Comparison of ENCODE assay signal across 15 cellular contexts in the genomic region with DNA sequence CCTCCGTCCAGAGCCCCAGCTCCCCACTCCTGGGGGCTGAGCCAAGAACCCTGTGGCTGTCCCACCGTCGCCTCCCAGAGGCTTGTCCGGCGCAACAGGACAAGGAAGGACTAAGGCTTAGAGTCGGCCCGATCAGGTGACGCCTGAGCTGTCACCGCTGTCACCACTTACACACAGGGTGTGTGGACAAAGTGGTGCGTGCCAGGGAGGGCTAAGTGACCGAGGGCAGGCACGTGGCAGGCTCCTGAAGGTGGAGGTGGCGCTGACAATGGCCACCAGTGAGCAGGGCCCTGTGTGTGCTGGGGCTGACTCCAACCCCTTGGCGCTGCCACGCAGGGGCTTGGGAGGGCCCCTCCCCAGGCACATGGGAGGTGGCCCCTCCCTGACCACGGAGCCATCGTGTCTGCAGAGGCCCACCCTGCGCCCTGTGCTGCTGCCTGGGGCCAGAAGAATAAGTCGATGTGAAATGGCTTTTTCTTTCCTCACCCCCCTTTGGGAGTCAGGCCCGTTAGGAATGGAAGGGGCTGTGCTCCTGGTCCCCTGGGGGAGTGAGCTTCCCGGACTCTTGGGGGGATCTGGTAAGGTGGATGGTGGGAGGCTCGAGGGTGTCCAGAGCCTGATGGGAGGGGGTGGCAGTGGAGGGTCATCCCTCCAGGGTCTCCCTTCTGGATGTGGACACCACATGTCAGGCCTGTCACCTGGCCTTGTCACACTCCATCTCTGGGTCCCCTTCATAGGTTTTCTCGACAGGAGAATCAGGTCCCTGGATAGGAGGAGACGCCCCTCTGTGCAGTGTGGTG. TPM values are rescaled to one million over a fixed set of nuclear protein-coding genes. Genes with fewer than 3 reads are reported as not detected.
DNase-seq lines count a peak whose midpoint lies in the region; ATAC-seq and TF ChIP-seq lines count a peak whose summit lies in the region.
"Had no signal": no experiment of that assay in that cellular context is flagged by ENCODE, and none has a peak within 500 bp of the region (broad histone marks: within the 10 kb centered on the region; RNA-seq: fewer than 3 reads in every experiment).

No MANE protein-coding gene starts in this region.

- CTCF ChIA-PET in SK-N-SH (lab: Yijun Ruan, JAX) = interaction anchor here (1.0 to 8.1 kb wide), 6 partner anchors 11 to 48 kb away, joined by 3 to 91 read pairs (median 6); a partner anchor contains a TSS

- peaks cover 3% of the 10 kb centered on the region for H3F3A ChIP-seq in SK-N-SH (replicated peaks; ENCODE audit: insufficient read depth)

- WGBS in SK-N-SH (ENCODE audit: low lambda C conversion rate) = 76% methylated on average over 2 of the region's 24 CpGs

- H3K4me3 ChIP-seq in SK-N-SH (ENCODE audit: low read depth in 2 of 2, low read length in 1 of 2) (no peak overlapping the region), left ventricle myocardium inferior (no peak overlapping the region)
- H3K4me3 ChIP-seq: coronary artery, ovary had no signal

- peaks cover 4% of the 10 kb centered on the region for H3K9me3 Mint-ChIP-seq in type B pancreatic cell
- H3K9me3 Mint-ChIP-seq: activated naive CD4-positive, alpha-beta T cell treated with anti-CD3 and anti-CD28 coated beads, Interleukin-2, amount 50 U/mL, for 72 hours had no signal

- TF ChIP-seq CTCF in SK-N-SH (IDR thresholded peaks at IDR 0.05) = peak; percentile 18
- TF ChIP-seq CTCF in left ventricle myocardium inferior (IDR thresholded peaks at IDR 0.05; ENCODE audit: borderline replicate concordance) = peak; percentile 22
- TF ChIP-seq CTCF in type B pancreatic cell (conservative IDR thresholded peaks at IDR 0.05) = no peak

- H2AFZ ChIP-seq in SK-N-SH (ENCODE audit: low read depth) = no peak overlapping the region

- H3K27me3 Mint-ChIP-seq in type B pancreatic cell = no peaks in the 10 kb centered on the region

- DNase-seq in SK-N-SH (peak; percentile 71), left ventricle myocardium inferior (peak; percentile 81), type B pancreatic cell (ENCODE audit: extremely low spot score, unreplicated experiment) (no peak)
- DNase-seq: NCI-H1105 treated with DMSO at 0.1 percent for 48 hours; stimulated activated naive CD8-positive, alpha-beta T cell treated with anti-CD3 and anti-CD28 coated beads, Interleukin-15, Interleukin-2, amounts not matched to agents 100 U/mL and 50 U/mL, for 24 hours had no signal

- H3K36me3 ChIP-seq in SK-N-SH (replicated peaks in 1 of 2; ENCODE audit: control insufficient read depth in 1 of 2, insufficient read depth in 2 of 2, low read length in 1 of 2) (no peaks in the 10 kb centered on the region), left ventricle myocardium inferior (no peaks in the 10 kb centered on the region)
- H3K36me3 ChIP-seq: ovary had no signal

- H3K4me3 Mint-ChIP-seq in type B pancreatic cell = no peak overlapping the region

- H3K9me3 ChIP-seq in SK-N-SH (no peaks in the 10 kb centered on the region), left ventricle myocardium inferior (replicated peaks) (peaks cover 17% of the 10 kb centered on the region)
- H3K9me3 ChIP-seq: ovary had no signal

- H4K20me1 ChIP-seq in SK-N-SH (ENCODE audit: insufficient read depth) = peaks cover 13% of the 10 kb centered on the region

- peak overlapping the region; percentile 71 for H3K27ac Mint-ChIP-seq in type B pancreatic cell
- H3K27ac Mint-ChIP-seq: activated naive CD4-positive, alpha-beta T cell treated with anti-CD3 and anti-CD28 coated beads, Interleukin-2, amount 50 U/mL, for 72 hours had no signal

- no peaks in the 10 kb centered on the region for H3K36me3 Mint-ChIP-seq in type B pancreatic cell
- H3K36me3 Mint-ChIP-seq: activated naive CD4-positive, alpha-beta T cell treated with anti-CD3 and anti-CD28 coated beads, Interleukin-2, amount 50 U/mL, for 72 hours had no signal

- peaks cover 18% of the 10 kb centered on the region for H3K79me2 ChIP-seq in SK-N-SH (ENCODE audit: insufficient read depth)

- H3K9me2 ChIP-seq in SK-N-SH = no peaks in the 10 kb centered on the region

- POLR2A ChIA-PET in SK-N-SH (lab: Yijun Ruan, JAX) = no interaction called here

- H3K27me3 ChIP-seq in SK-N-SH (ENCODE audit: insufficient read depth) (no peaks in the 10 kb centered on the region), left ventricle myocardium inferior (ENCODE audit: low read depth) (no peaks in the 10 kb centered on the region)
- H3K27me3 ChIP-seq: ovary had no signal

- no peak overlapping the region for H3K9ac ChIP-seq in SK-N-SH

- H3K4me1 ChIP-seq in SK-N-SH (ENCODE audit: control insufficient read depth in 1 of 2, insufficient read depth in 2 of 2, low read depth in 1 of 2, low read length in 1 of 2) (peaks cover 24 to 48% of the 10 kb centered on the region in 2 experiments), left ventricle myocardium inferior (peaks cover 50% of the 10 kb centered on the region)

- intact Hi-C loops in left ventricle myocardium inferior (cut with micrococcal nuclease) = no loop called here

- peaks cover 26% of the 10 kb centered on the region for H3K4me1 Mint-ChIP-seq in type B pancreatic cell (ENCODE audit: unreplicated experiment)

- H3K27ac ChIP-seq in SK-N-SH (ENCODE audit: low read depth in 2 of 2, low read length in 1 of 2) (peak overlapping the region in 1 of 2 experiments; percentile 98; a peak in 1 of 4 replicates), left ventricle myocardium inferior (replicated peaks) (peak overlapping the region; percentile 81)

- no peak overlapping the region for H3K4me2 ChIP-seq in SK-N-SH

- peak; percentile 38 for TF ChIP-seq RAD21 in SK-N-SH (IDR thresholded peaks at IDR 0.05; ENCODE audit: low read length)

- ATAC-seq in SK-N-SH treated with all-trans-retinoic acid at 6 μM for 48 hours (no peak), GM21515 (IDR thresholded peaks at IDR 0.05; ENCODE audit: unreplicated experiment) (no peak), HG03439 (IDR thresholded peaks at IDR 0.05; ENCODE audit: unreplicated experiment) (no peak)
- ATAC-seq: activated naive CD4-positive, alpha-beta T cell treated with anti-CD3 and anti-CD28 coated beads, Interleukin-2, amount 50 U/mL, for 72 hours; stimulated activated naive CD8-positive, alpha-beta T cell treated with anti-CD3 and anti-CD28 coated beads, Interleukin-15, Interleukin-2, amounts not matched to agents 100 U/mL and 50 U/mL, for 24 hours had no signal

- no peak for TF ChIP-seq EP300 in SK-N-SH (IDR thresholded peaks at IDR 0.05; ENCODE audit: borderline replicate concordance in 1 of 2, low read depth in 1 of 2, low read length in 1 of 2)

TF ChIP-seq in SK-N-SH, 30 proteins besides CTCF, POLR2A, EP300 and RAD21 (continues in another document):
- TF ChIP-seq RFX5 (IDR thresholded peaks at IDR 0.05; ENCODE audit: low read length) = no peak
- no peak for TF ChIP-seq YY1 (IDR thresholded peaks at IDR 0.05; ENCODE audit: low read depth)

TF ChIP-seq in SK-N-SH treated with all-trans-retinoic acid at 6 μM for 48 hours, 23 proteins besides CTCF, POLR2A, EP300 and RAD21:
- TF ChIP-seq ESRRG (CRISPR knock-in tag; IDR thresholded peaks at IDR 0.05) (no peak), SNAI2 (CRISPR knock-in tag; IDR thresholded peaks at IDR 0.05) (no peak), ZNF565 (CRISPR knock-in tag; conservative IDR thresholded peaks at IDR 0.05; ENCODE audit: low read depth) (no peak), TOX (CRISPR knock-in tag; IDR thresholded peaks at IDR 0.05; ENCODE audit: borderline replicate concordance) (no peak), ISL1 (CRISPR knock-in tag; IDR thresholded peaks at IDR 0.05) (no peak), PPARA (CRISPR knock-in tag; IDR thresholded peaks at IDR 0.05; ENCODE audit: borderline replicate concordance) (no peak), ZC3H10 (CRISPR knock-in tag; IDR thresholded peaks at IDR 0.05) (no peak)
- TF ChIP-seq, protein P1, sequence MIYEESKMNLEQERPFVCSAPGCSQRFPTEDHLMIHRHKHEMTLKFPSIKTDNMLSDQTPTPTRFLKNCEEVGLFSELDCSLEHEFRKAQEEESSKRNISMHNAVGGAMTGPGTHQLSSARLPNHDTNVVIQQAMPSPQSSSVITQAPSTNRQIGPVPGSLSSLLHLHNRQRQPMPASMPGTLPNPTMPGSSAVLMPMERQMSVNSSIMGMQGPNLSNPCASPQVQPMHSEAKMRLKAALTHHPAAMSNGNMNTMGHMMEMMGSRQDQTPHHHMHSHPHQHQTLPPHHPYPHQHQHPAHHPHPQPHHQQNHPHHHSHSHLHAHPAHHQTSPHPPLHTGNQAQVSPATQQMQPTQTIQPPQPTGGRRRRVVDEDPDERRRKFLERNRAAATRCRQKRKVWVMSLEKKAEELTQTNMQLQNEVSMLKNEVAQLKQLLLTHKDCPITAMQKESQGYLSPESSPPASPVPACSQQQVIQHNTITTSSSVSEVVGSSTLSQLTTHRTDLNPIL (CRISPR knock-in tag; IDR thresholded peaks at IDR 0.05; ENCODE audit: low read depth) = no peak

RNA-seq across cellular contexts. Expression of a gene that starts 2.6 kb away (rescaled TPM):
- polyA plus RNA-seq in SK-N-SH (2012; rRNA removed) = 22.8 and 26.7 TPM in 2 replicates
- 8.0 and 15.6 TPM in 2 replicates for polyA plus RNA-seq in SK-N-SH (2012; cell fraction: cytosol; rRNA removed)
- polyA plus RNA-seq in SK-N-SH (2012; cell fraction: nucleus; rRNA removed) = 105 and 135 TPM in 2 replicates
- total RNA-seq in left ventricle myocardium inferior (69.0 TPM), type B pancreatic cell (ENCODE audit: low replicate concordance) (29.2 and 56.2 TPM in 2 replicates)
- total RNA-seq: OCI-LY7 had no signal

RNA-seq across cellular contexts. Expression of a gene that starts 20.8 kb away (rescaled TPM):
- polyA plus RNA-seq in SK-N-SH (2012; rRNA removed) = not detected in 2 replicates
- polyA plus RNA-seq in SK-N-SH (2012; cell fraction: cytosol; rRNA removed) = not detected in 2 replicates
- 0.02 TPM in 1 of 2 replicates, not detected in the other for polyA plus RNA-seq in SK-N-SH (2012; cell fraction: nucleus; rRNA removed)
- total RNA-seq in left ventricle myocardium inferior = not detected
- total RNA-seq in type B pancreatic cell (ENCODE audit: low replicate concordance) = 0.69 and 0.70 TPM in 2 replicates
- total RNA-seq: activated CD8-positive, alpha-beta memory T cell treated with anti-CD3 and anti-CD28 coated beads for 36 hours; OCI-LY7; T-helper 2 cell treated with Interferon-gamma antibody and Interleukin-4, amounts not matched to agents 100 ng/mL and 5 ng/mL, for 36 hours had no signal
- polyA plus RNA-seq: liver had no signal

RNA-seq across cellular contexts. Expression of a gene that starts 38.8 kb away (rescaled TPM):
- polyA plus RNA-seq in SK-N-SH (2012; rRNA removed) = 24.5 and 40.6 TPM in 2 replicates
- polyA plus RNA-seq in SK-N-SH (2012; cell fraction: cytosol; rRNA removed) = 21.5 and 26.9 TPM in 2 replicates
- 20.8 and 42.6 TPM in 2 replicates for polyA plus RNA-seq in SK-N-SH (2012; cell fraction: nucleus; rRNA removed)
- total RNA-seq in left ventricle myocardium inferior (37.6 TPM), type B pancreatic cell (ENCODE audit: low replicate concordance) (10.4 and 14.0 TPM in 2 replicates)

RNA-seq across cellular contexts. Expression of a gene that starts 48.8 kb away (rescaled TPM):
- polyA plus RNA-seq in SK-N-SH (2012; rRNA removed) = 1.1 and 1.7 TPM in 2 replicates
- 0.40 and 1.1 TPM in 2 replicates for polyA plus RNA-seq in SK-N-SH (2012; cell fraction: cytosol; rRNA removed)
- 6.4 and 12.1 TPM in 2 replicates for polyA plus RNA-seq in SK-N-SH (2012; cell fraction: nucleus; rRNA removed)
- total RNA-seq in left ventricle myocardium inferior = 1.2 TPM
- 2.0 and 2.6 TPM in 2 replicates for total RNA-seq in type B pancreatic cell (ENCODE audit: low replicate concordance)
